Comparison of ENCODE assay signal across 9 cellular contexts in genomic region chr4:21765810-21766407, GRCh38.
DNase-seq lines count a peak whose midpoint lies in the region; ATAC-seq, FAIRE-seq and TF ChIP-seq lines count a peak whose summit lies in the region.
"Had no signal": no experiment of that assay in that cellular context is flagged by ENCODE, and none has a peak within 500 bp of the region (broad histone marks: within the 10 kb centered on the region; RNA-seq: fewer than 3 reads in every experiment).

No MANE protein-coding gene starts in this region.

- H3K27ac ChIP-seq in cardiac muscle cell: no peak overlapping the region
- H3K27ac ChIP-seq in pancreas: no peak overlapping the region

- DNase-seq in cardiac muscle cell (ENCODE audit: low read depth in 1 of 2, low spot score in 1 of 2) (peak; percentile 67 to 72), Right ventricle myocardium superior (no peak), H4 (ENCODE audit: low spot score) (peak; percentile 65), MG63 (peak; percentile 3), T1000 (lab: John Stamatoyannopoulos, UW) (peak; percentile 59), fibroblast of the conjunctiva (ENCODE audit: low read depth) (peak; percentile 18), pancreas (peak in 1 of 6 donors; percentile 45), GDM1 (lab: John Stamatoyannopoulos, UW) (no peak)

- H3K4me3 ChIP-seq in cardiac muscle cell (no peak overlapping the region), MG63 (no peak overlapping the region), pancreas (no peak overlapping the region)

- H3K4me1 ChIP-seq in cardiac muscle cell (ENCODE audit: low read depth) (peaks cover 22% of the 10 kb centered on the region), pancreas (no peaks in the 10 kb centered on the region)

- WGBS in pancreas, 2 donors: 26 to 33% methylated on average over 8 of the region's 8 CpGs

- H3K27me3 ChIP-seq in cardiac muscle cell (peaks cover 3% of the 10 kb centered on the region), MG63 (no peaks in the 10 kb centered on the region), pancreas (peaks cover 0 to 9% (median 0%) of the 10 kb centered on the region in 4 donors)

- intact Hi-C loops in Right ventricle myocardium superior (cut with DNase I) (loop anchor here (5.0 kb wide), 1 partner anchor 254 kb away; no protein-coding TSS in a partner anchor), pancreas (cut with DNase I) (loop anchor here in 2 of 3 donors (5.0 to 10.0 kb wide), 3 partner anchors 251 to 991 kb away; no protein-coding TSS in a partner anchor)

- FAIRE-seq in pancreas (lab: Jason Lieb, UNC): peak; percentile 64
- FAIRE-seq: colon had no signal

- TF ChIP-seq CTCF in cardiac muscle cell (IDR thresholded peaks at IDR 0.05; ENCODE audit: low read depth, low read length): peak; percentile 92
- peak; percentile 72 to 84 (median 74) for TF ChIP-seq CTCF in pancreas (IDR thresholded peaks at IDR 0.05)

- H3K36me3 ChIP-seq in cardiac muscle cell (no peaks in the 10 kb centered on the region), MG63 (no peaks in the 10 kb centered on the region), pancreas (no peaks in the 10 kb centered on the region)

- H3K9me3 ChIP-seq in cardiac muscle cell (ENCODE audit: low read depth): no peaks in the 10 kb centered on the region
- H3K9me3 ChIP-seq in MG63: no peaks in the 10 kb centered on the region
- H3K9me3 ChIP-seq in pancreas: no peaks in the 10 kb centered on the region

- ATAC-seq in Right ventricle myocardium superior (ENCODE audit: poor library complexity) (no peak), pancreas (peak; percentile 64 to 93 (median 86))

Comparison
In these comparisons a context has a peak if more than half of its experiments do, and no peak if none do; other contexts are left out.
1. DNase-seq: peak in cardiac muscle cell (2 of 2), H4 (single experiment), MG63 (single experiment), T1000 (single experiment) and fibroblast of the conjunctiva (single experiment); none in Right ventricle myocardium superior (single experiment) and GDM1 (single experiment).